In genomic region chr22:38298312-38299000, GRCh38 we compare ENCODE assay signal across 1 cellular context.
TF ChIP-seq lines count a peak whose summit lies in the region.

No MANE protein-coding gene starts in this region.

TF ChIP-seq in SK-N-SH treated with all-trans-retinoic acid at 6 μM for 48 hours, 23 proteins besides CTCF, POLR2A, EP300 and RAD21 (continued from another document):
- TF ChIP-seq CREB5 (CRISPR knock-in tag; IDR thresholded peaks at IDR 0.05; ENCODE audit: low read depth) (no peak), TSHZ2 (CRISPR knock-in tag; IDR thresholded peaks at IDR 0.05) (no peak)
